Comparison of ENCODE assay signal across 36 cellular contexts in the genomic region with DNA sequence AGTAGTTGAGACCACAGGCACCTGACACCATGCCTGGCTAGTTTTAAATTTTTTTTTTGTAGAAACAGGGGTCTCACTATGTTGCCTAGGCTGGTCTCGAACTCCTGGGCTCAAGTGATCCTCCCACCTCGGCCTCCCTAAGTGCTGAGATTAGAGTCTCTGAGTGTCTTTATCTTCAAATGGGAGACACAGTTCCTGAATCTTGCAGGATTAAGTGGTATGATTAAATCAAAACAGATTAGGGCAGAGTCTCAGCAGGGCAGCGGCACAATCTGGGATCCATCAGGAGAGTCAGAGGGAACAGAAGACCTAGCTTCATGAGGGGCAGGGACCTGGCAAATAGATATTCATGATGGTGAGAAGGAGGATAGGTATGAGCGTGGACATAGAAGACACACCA. TPM values are rescaled to one million over a fixed set of nuclear protein-coding genes. Genes with fewer than 3 reads are reported as not detected.
DNase-seq lines count a peak whose midpoint lies in the region; ATAC-seq and TF ChIP-seq lines count a peak whose summit lies in the region.
"Had no signal": no experiment of that assay in that cellular context is flagged by ENCODE, and none has a peak within 500 bp of the region (broad histone marks: within the 10 kb centered on the region; RNA-seq: fewer than 3 reads in every experiment).

No MANE protein-coding gene starts in this region.

- H3K27me3 Mint-ChIP-seq in dendritic cell treated with granulocyte-macrophage colony-stimulating factor and Interleukin-4, amounts not matched to agents 40 ng/mL and 50 ng/mL, for 4 days, result no peaks in the 10 kb centered on the region
- no peaks in the 10 kb centered on the region for H3K27me3 Mint-ChIP-seq in stimulated activated memory B cell treated with anti-CD40 and anti-IgM and Interleukin-4, amounts not matched to agents 10 μg/mL and 1 μg/mL and 100 μg/mL, for 72 hours
- H3K27me3 Mint-ChIP-seq: stimulated activated naive CD8-positive, alpha-beta T cell treated with anti-CD3 and anti-CD28 coated beads, Interleukin-15, Interleukin-2, amounts not matched to agents 100 ng/mL and 50 ng/mL, for 24 hours had no signal

- no peak for TF ChIP-seq CTCF in sigmoid colon (IDR thresholded peaks at IDR 0.05)

- peak overlapping the region; percentile 91 for H3K27ac Mint-ChIP-seq in dendritic cell treated with granulocyte-macrophage colony-stimulating factor and Interleukin-4, amounts not matched to agents 40 ng/mL and 50 ng/mL, for 4 days
- peak overlapping the region; percentile 51 for H3K27ac Mint-ChIP-seq in stimulated activated memory B cell treated with anti-CD40 and anti-IgM and Interleukin-4, amounts not matched to agents 10 μg/mL and 1 μg/mL and 100 μg/mL, for 72 hours
- H3K27ac Mint-ChIP-seq: activated CD8-positive, alpha-beta T cell treated with anti-CD3 and anti-CD28 coated beads, Interleukin-2, amount 10 ng/mL, durations not matched to agents 7 days and 5 days; activated T-helper 2 cell treated with anti-CD3 and anti-CD28 coated beads, Interferon-gamma antibody, Interleukin-2, Interleukin-4, amounts not matched to agents 10 μg/mL and 5 μg/mL and 100 μg/mL, durations not matched to agents 14 hours and 24 hours and 36 hours; nephron progenitor cell; stimulated activated naive CD8-positive, alpha-beta T cell treated with anti-CD3 and anti-CD28 coated beads, Interleukin-15, Interleukin-2, amounts not matched to agents 100 ng/mL and 50 ng/mL, for 24 hours; T-helper 1 cell treated with Interleukin-12 subunit alpha and Interleukin-12 subunit beta and Interleukin-4 antibody, amounts not matched to agents 30 μg/mL and 1 μg/mL, for 36 hours had no signal

- H3K27ac ChIP-seq in sigmoid colon, result no peak overlapping the region
- H3K27ac ChIP-seq: brain microvascular endothelial cell, gastroesophageal sphincter, lower lobe of right lung, ovary, RWPE1, SJSA1, thoracic aorta, uterus had no signal

- H3K9me3 Mint-ChIP-seq in dendritic cell treated with granulocyte-macrophage colony-stimulating factor and Interleukin-4, amounts not matched to agents 40 ng/mL and 50 ng/mL, for 4 days, result no peaks in the 10 kb centered on the region
- H3K9me3 Mint-ChIP-seq in stimulated activated memory B cell treated with anti-CD40 and anti-IgM and Interleukin-4, amounts not matched to agents 10 μg/mL and 1 μg/mL and 100 μg/mL, for 72 hours, result no peaks in the 10 kb centered on the region
- H3K9me3 Mint-ChIP-seq: activated T-helper 2 cell treated with anti-CD3 and anti-CD28 coated beads, Interferon-gamma antibody, Interleukin-2, Interleukin-4, amounts not matched to agents 10 μg/mL and 5 μg/mL and 100 μg/mL, durations not matched to agents 14 hours and 24 hours and 36 hours; nephron progenitor cell; stimulated activated naive CD8-positive, alpha-beta T cell treated with anti-CD3 and anti-CD28 coated beads, Interleukin-15, Interleukin-2, amounts not matched to agents 100 ng/mL and 50 ng/mL, for 24 hours; T-helper 1 cell treated with Interleukin-12 subunit alpha and Interleukin-12 subunit beta and Interleukin-4 antibody, amounts not matched to agents 30 μg/mL and 1 μg/mL, for 36 hours had no signal

- H3K4me3 Mint-ChIP-seq in dendritic cell treated with granulocyte-macrophage colony-stimulating factor and Interleukin-4, amounts not matched to agents 40 ng/mL and 50 ng/mL, for 4 days, result no peak overlapping the region
- H3K4me3 Mint-ChIP-seq in stimulated activated memory B cell treated with anti-CD40 and anti-IgM and Interleukin-4, amounts not matched to agents 10 μg/mL and 1 μg/mL and 100 μg/mL, for 72 hours, result no peak overlapping the region
- H3K4me3 Mint-ChIP-seq: activated CD8-positive, alpha-beta T cell treated with anti-CD3 and anti-CD28 coated beads, Interleukin-2, amount 10 ng/mL, durations not matched to agents 7 days and 5 days; nephron progenitor cell; stimulated activated naive CD8-positive, alpha-beta T cell treated with anti-CD3 and anti-CD28 coated beads, Interleukin-15, Interleukin-2, amounts not matched to agents 100 ng/mL and 50 ng/mL, for 24 hours; T-helper 1 cell treated with Interleukin-12 subunit alpha and Interleukin-12 subunit beta and Interleukin-4 antibody, amounts not matched to agents 30 μg/mL and 1 μg/mL, for 36 hours had no signal

- no peak for TF ChIP-seq POLR2A in sigmoid colon (IDR thresholded peaks at IDR 0.05)

- POLR2A ChIA-PET in HEK293T (lab: Yijun Ruan, JAX), result interaction anchor here (1.2 kb wide), 1 partner anchor 22 kb away, joined by 4 read pairs; the partner anchor contains the start of gene RFX1

- intact Hi-C loops in left ventricle myocardium superior (cut with micrococcal nuclease), result no loop called here
- intact Hi-C loops in cardiac septum (cut with DNase I), result no loop called here
- intact Hi-C loops in dendritic cell treated with granulocyte-macrophage colony-stimulating factor and Interleukin-4, amounts not matched to agents 40 ng/mL and 50 ng/mL, for 4 days (cut with micrococcal nuclease), result no loop called here
- intact Hi-C loops in sigmoid colon (cut with DNase I), result no loop called here

- no peaks in the 10 kb centered on the region for H3K9me3 ChIP-seq in sigmoid colon
- H3K9me3 ChIP-seq: gastroesophageal sphincter, HAP-1, lower lobe of right lung, ovary, SJSA1, thoracic aorta, uterus had no signal

- WGBS in sigmoid colon, 2 donors, result 80 to 87% methylated on average over 4 of the region's 4 CpGs

- TF ChIP-seq EP300 in sigmoid colon (IDR thresholded peaks at IDR 0.05), result no peak

- no peak for ATAC-seq in left ventricle myocardium superior
- no peak for ATAC-seq in stimulated activated memory B cell treated with anti-CD40 and anti-IgM and Interleukin-4, amounts not matched to agents 10 μg/mL and 1 μg/mL and 100 μg/mL, for 72 hours
- ATAC-seq: activated CD8-positive, alpha-beta T cell treated with anti-CD3 and anti-CD28 coated beads, Interleukin-2, amount 10 ng/mL, durations not matched to agents 7 days and 5 days; gastroesophageal sphincter; lower lobe of right lung had no signal

- CTCF ChIA-PET in HEK293T (lab: Yijun Ruan, JAX), result interaction anchor here (0.7 to 1.7 kb wide), 2 partner anchors 14 to 868 kb away, joined by 3 to 5 read pairs; no protein-coding TSS in a partner anchor

- H3K4me1 ChIP-seq in sigmoid colon, result peaks cover 0 to 14% (median 12%) of the 10 kb centered on the region in 4 donors
- H3K4me1 ChIP-seq: uterus had no signal

- peaks cover 26% of the 10 kb centered on the region for H3K36me3 Mint-ChIP-seq in dendritic cell treated with granulocyte-macrophage colony-stimulating factor and Interleukin-4, amounts not matched to agents 40 ng/mL and 50 ng/mL, for 4 days (ENCODE audit: low read depth)
- peaks cover 1% of the 10 kb centered on the region for H3K36me3 Mint-ChIP-seq in stimulated activated memory B cell treated with anti-CD40 and anti-IgM and Interleukin-4, amounts not matched to agents 10 μg/mL and 1 μg/mL and 100 μg/mL, for 72 hours

- H3K27me3 ChIP-seq in sigmoid colon, result peaks cover 0 to 33% (median 14%) of the 10 kb centered on the region in 3 donors
- H3K27me3 ChIP-seq: brain microvascular endothelial cell, ovary, SJSA1 had no signal

- DNase-seq in left ventricle myocardium superior (peak; percentile 2), cardiac septum (ENCODE audit: low spot score) (no peak), NCI-H82 (lab: John Stamatoyannopoulos, UW) (peak; percentile 76), sigmoid colon (no peak), AG08395 (ENCODE audit: low spot score) (no peak), HEK293T (ENCODE audit: extremely low spot score) (no peak)
- DNase-seq: activated CD4-positive, alpha-beta T cell treated with anti-CD3 and anti-CD28 coated beads for 1 hour; activated CD8-positive, alpha-beta T cell treated with anti-CD3 and anti-CD28 coated beads, Interleukin-2, amount 10 ng/mL, durations not matched to agents 7 days and 5 days; activated naive CD4-positive, alpha-beta T cell treated with anti-CD3 and anti-CD28 coated beads, Interleukin-2, amount 50 U/mL, for 16 hours; amygdala; brain microvascular endothelial cell; DMS79 treated with DMSO at 0.1 percent for 48 hours; GF-D8; IMR-90; lower lobe of right lung; NCI-H146; NCI-H226; nephron progenitor cell; ovary; retina; small intestine; stimulated activated CD4-positive, alpha-beta T cell treated with anti-CD3 and anti-CD28 coated beads, Interleukin-1b, Interleukin-23, amount 100 ng/mL, for 48 hours; uterus had no signal

- peaks cover 44% of the 10 kb centered on the region for H3K4me1 Mint-ChIP-seq in dendritic cell treated with granulocyte-macrophage colony-stimulating factor and Interleukin-4, amounts not matched to agents 40 ng/mL and 50 ng/mL, for 4 days (ENCODE audit: low read depth)
- peaks cover 38% of the 10 kb centered on the region for H3K4me1 Mint-ChIP-seq in stimulated activated memory B cell treated with anti-CD40 and anti-IgM and Interleukin-4, amounts not matched to agents 10 μg/mL and 1 μg/mL and 100 μg/mL, for 72 hours

- H3K4me3 ChIP-seq in sigmoid colon, result no peak overlapping the region
- H3K4me3 ChIP-seq: gastroesophageal sphincter, HAP-1, lower lobe of right lung, ovary, SJSA1, thoracic aorta, uterus had no signal

- no peaks in the 10 kb centered on the region for H3K36me3 ChIP-seq in sigmoid colon
- H3K36me3 ChIP-seq: brain microvascular endothelial cell, gastroesophageal sphincter, HAP-1, lower lobe of right lung, ovary, SJSA1, thoracic aorta, uterus had no signal

TF ChIP-seq in HEK293T, 16 proteins besides CTCF, POLR2A, EP300 and RAD21 (continues in another document):
- TF ChIP-seq LEF1 (IDR thresholded peaks at IDR 0.05; ENCODE audit: borderline replicate concordance), result no peak
- no peak for TF ChIP-seq ELF4 (IDR thresholded peaks at IDR 0.05)
- TF ChIP-seq NFRKB (IDR thresholded peaks at IDR 0.05), result no peak
- TF ChIP-seq SUZ12 (IDR thresholded peaks at IDR 0.05), result no peak
- no peak for TF ChIP-seq ARNT (IDR thresholded peaks at IDR 0.05)
- no peak for TF ChIP-seq FOXA1 (IDR thresholded peaks at IDR 0.05)
- TF ChIP-seq FOXK2 (IDR thresholded peaks at IDR 0.05), result no peak

RNA-seq across cellular contexts. Expression of gene RLN3, which starts 1.0 kb away (rescaled TPM):
- total RNA-seq in left ventricle myocardium superior (not detected), cardiac septum (not detected), sigmoid colon (1 to 10 TPM in 1 of 4 donors, not detected in 3; 1.1 TPM)
- not detected for polyA plus RNA-seq in sigmoid colon
- total RNA-seq: activated CD8-positive, alpha-beta T cell treated with anti-CD3 and anti-CD28 coated beads, Interleukin-2, amount 10 ng/mL, durations not matched to agents 7 days and 5 days; activated T-helper 2 cell treated with anti-CD3 and anti-CD28 coated beads, Interferon-gamma antibody, Interleukin-2, Interleukin-4, amounts not matched to agents 10 μg/mL and 5 μg/mL and 100 μg/mL, durations not matched to agents 14 hours and 24 hours and 36 hours; chondrocyte; endothelial cell of umbilical vein; gastroesophageal sphincter; IMR-90; lower lobe of right lung; mononuclear cell; ovary; SJSA1; thoracic aorta; uterus had no signal
- polyA plus RNA-seq: endothelial cell of umbilical vein, IMR-90, ovary, small intestine had no signal

RNA-seq across cellular contexts. Expression of gene IL27RA, which starts 2.7 kb away (rescaled TPM):
- total RNA-seq in left ventricle myocardium superior (5.4 TPM), cardiac septum (3.0 TPM), sigmoid colon (1 to 10 TPM; 1.4 to 2.5 (median 1.5) TPM)
- 10 to 100 TPM in 1 of 3 donors, 1 to 10 TPM in 1, under 1 TPM in 1; 0.60 to 10.3 (median 1.6) TPM for polyA plus RNA-seq in sigmoid colon

RNA-seq across cellular contexts. Expression of gene RFX1, which starts 22.8 kb away (rescaled TPM):
- total RNA-seq in left ventricle myocardium superior (15.7 TPM), cardiac septum (13.4 TPM), sigmoid colon (1 to 10 TPM; 1.6 to 5.0 (median 1.9) TPM)
- polyA plus RNA-seq in sigmoid colon, result 1 to 10 TPM; 2.1 to 7.9 (median 3.0) TPM

RNA-seq across cellular contexts. Expression of gene PALM3, which starts 33.0 kb away (rescaled TPM):
- total RNA-seq in left ventricle myocardium superior (not detected), cardiac septum (0.46 TPM), sigmoid colon (under 1 TPM in 2 of 4 donors, not detected in 2; 0.41 to 0.66 TPM)
- 1 to 10 TPM in 1 of 3 donors, not detected in 2; 1.5 TPM for polyA plus RNA-seq in sigmoid colon
- total RNA-seq: activated CD8-positive, alpha-beta T cell treated with anti-CD3 and anti-CD28 coated beads, Interleukin-2, amount 10 ng/mL, durations not matched to agents 7 days and 5 days; gastroesophageal sphincter; SJSA1; thoracic aorta had no signal

RNA-seq across cellular contexts. Expression of gene MISP3, which starts 43.7 kb away (rescaled TPM):
- 6.8 TPM for total RNA-seq in left ventricle myocardium superior
- 7.9 TPM for total RNA-seq in cardiac septum
- total RNA-seq in sigmoid colon, result 1 to 10 TPM; 1.4 to 3.8 (median 1.7) TPM
- polyA plus RNA-seq in sigmoid colon, result 10 to 100 TPM; 22.7 to 26.4 (median 25.2) TPM

Comparison
In these comparisons a context has a peak if more than half of its experiments do, and no peak if none do; other contexts are left out.
1. DNase-seq: peak in left ventricle myocardium superior (single experiment) and NCI-H82 (single experiment); none in cardiac septum (single experiment), sigmoid colon (single experiment), AG08395 (single experiment) and HEK293T (single experiment).